ENCODE assay signal across 8 cellular contexts in the genomic region with DNA sequence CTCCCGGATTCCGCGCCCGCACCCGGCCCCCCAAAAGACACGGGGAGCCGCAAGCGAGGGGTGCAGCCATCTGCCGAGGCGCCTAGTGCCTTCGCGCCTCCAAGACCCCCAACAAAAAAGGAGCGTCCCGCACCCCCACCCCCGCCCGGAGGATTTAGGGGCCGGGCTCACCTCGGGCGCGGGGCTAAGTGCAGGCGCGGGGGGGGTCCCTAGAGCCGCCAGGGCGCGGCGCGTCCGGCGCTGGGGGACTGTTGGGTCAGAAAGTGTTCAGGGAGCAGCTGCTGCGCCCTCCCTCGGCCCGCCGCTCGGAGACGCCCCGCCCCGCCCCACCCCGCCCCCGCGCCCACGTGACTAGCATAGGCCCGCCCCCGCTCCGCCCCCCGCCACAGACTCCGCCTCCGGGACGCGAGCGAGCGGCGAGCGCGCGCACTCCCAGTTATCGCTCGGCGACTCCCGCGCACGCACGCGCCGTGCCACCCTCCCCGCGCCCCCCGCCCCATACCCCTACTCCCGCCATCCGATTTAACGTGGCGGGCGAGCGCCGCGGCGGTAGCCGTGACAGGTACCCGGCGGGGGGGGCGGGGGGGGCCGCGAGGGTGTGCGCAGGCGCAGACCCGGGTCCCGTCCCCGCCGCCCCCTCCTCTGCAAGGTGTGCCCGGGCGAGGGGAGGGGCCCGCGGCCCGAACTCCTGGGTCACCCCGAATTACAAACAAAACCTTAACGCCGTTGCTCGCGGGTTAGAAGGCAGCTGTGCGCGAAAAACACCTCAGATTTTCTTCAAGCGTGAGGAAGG. TPM values are rescaled to one million over a fixed set of nuclear protein-coding genes. Genes with fewer than 3 reads are reported as not detected.
DNase-seq lines count a peak whose midpoint lies in the region; ATAC-seq lines count a peak whose summit lies in the region.

No MANE protein-coding gene starts in this region.

- no peaks in the 10 kb centered on the region for H3K27me3 ChIP-seq in endocrine pancreas (ENCODE audit: control insufficient read depth, insufficient read depth, low read length)

- WGBS in mesodermal cell (ENCODE audit: insufficient coverage in 2 of 2), 2 experiments: 1% methylated on average over 24 to 30 of the region's 101 CpGs

- H3K27ac ChIP-seq in mesodermal cell (ENCODE audit: low read depth, low read length, severe bottlenecking): peak overlapping the region; percentile 88

- H3K4me3 ChIP-seq in endocrine pancreas (ENCODE audit: control insufficient read depth, insufficient read depth, low read length): peak overlapping the region; percentile 75
- H3K4me3 ChIP-seq in mesodermal cell (ENCODE audit: extremely low read depth, insufficient read depth, low read length, poor library complexity, severe bottlenecking): peak overlapping the region; percentile 71

- peak; percentile 46 for ATAC-seq in HG03135 (IDR thresholded peaks at IDR 0.05; ENCODE audit: unreplicated experiment)

- H3K9ac ChIP-seq in endocrine pancreas (ENCODE audit: control insufficient read depth, insufficient read depth, low read length): no peak overlapping the region

- H3K4me1 ChIP-seq in endocrine pancreas (ENCODE audit: control insufficient read depth, insufficient read depth, low read length) (no peaks in the 10 kb centered on the region), mesodermal cell (ENCODE audit: control insufficient read depth, insufficient read depth, low read length, poor library complexity, severe bottlenecking) (peaks cover 14% of the 10 kb centered on the region)

- H3K9me3 ChIP-seq in endocrine pancreas (ENCODE audit: control insufficient read depth, low read length) (no peaks in the 10 kb centered on the region), mesodermal cell (ENCODE audit: control insufficient read depth, low read length) (no peaks in the 10 kb centered on the region)

- no peaks in the 10 kb centered on the region for H3K36me3 ChIP-seq in endocrine pancreas (ENCODE audit: control insufficient read depth, insufficient read depth, low read length)
- H3K36me3 ChIP-seq in mesodermal cell (ENCODE audit: control insufficient read depth, insufficient read depth, low read length): no peaks in the 10 kb centered on the region

- DNase-seq in NCI-H1436 (lab: John Stamatoyannopoulos, UW) (peak; percentile 82), NCI-H1436 treated with DMSO at 0.1 percent for 48 hours (lab: John Stamatoyannopoulos, UW) (no peak), NCI-H82 treated with DMSO at 0.1 percent for 48 hours (lab: John Stamatoyannopoulos, UW; ENCODE audit: unreplicated experiment) (peak; percentile 54)
- DNase-seq in activated CD8-positive, alpha-beta memory T cell treated with anti-CD3 and anti-CD28 coated beads for 4 hours (ENCODE audit: low read depth in 2 of 2): peak; percentile 63 to 66
- peak; percentile 62 for DNase-seq in stimulated activated CD8-positive, alpha-beta memory T cell treated with anti-CD3 and anti-CD28 coated beads, Interleukin-15, amount 100 ng/mL, for 1 hour (ENCODE audit: low read depth)

RNA-seq across cellular contexts. Expression of gene KCNJ4, which starts 56.2 kb away (rescaled TPM):
- 3.8 TPM for polyA plus RNA-seq in mesodermal cell (2013, experiment 1 of 2)
- 2.6 TPM for polyA plus RNA-seq in mesodermal cell (2013, experiment 2 of 2)
